Comparison of ENCODE assay signal across 3 cellular contexts in the genomic region with DNA sequence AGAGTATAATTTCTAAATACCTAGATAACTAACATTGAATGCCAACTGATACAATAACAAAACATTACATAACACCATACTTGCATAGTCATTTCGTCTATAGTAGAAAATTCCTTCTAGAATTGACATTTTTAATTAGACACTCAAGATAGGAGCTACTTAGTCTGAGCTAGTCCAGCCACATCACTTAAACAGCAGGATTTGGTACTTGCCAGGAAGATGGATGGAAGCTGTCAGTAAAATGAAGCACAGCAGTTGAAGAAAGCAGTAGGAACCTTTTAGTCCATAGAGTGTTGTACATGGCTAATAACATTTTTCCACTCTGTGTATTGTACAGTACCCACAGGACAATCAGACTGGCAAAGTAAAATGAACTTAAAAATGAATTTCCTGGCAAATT.
"Had no signal": no experiment of that assay in that cellular context is flagged by ENCODE, and none has a peak within 500 bp of the region (broad histone marks: within the 10 kb centered on the region; RNA-seq: fewer than 3 reads in every experiment).

No MANE protein-coding gene starts in this region.

- H3K4me3 ChIP-seq: GM23338 had no signal

- ATAC-seq: GM23338 had no signal

- H3K4me2 ChIP-seq: GM23338 had no signal

- DNase-seq: H9, HCEC 1CT had no signal

- H2AFZ ChIP-seq: GM23338 had no signal
